21 cellular contexts compared by ENCODE assay signal in genomic region chr10:45410489-45410806, GRCh38. TPM values are rescaled to one million over a fixed set of nuclear protein-coding genes. Genes with fewer than 3 reads are reported as not detected.
"Had no signal": no experiment of that assay in that cellular context is flagged by ENCODE, and none has a peak within 500 bp of the region (broad histone marks: within the 10 kb centered on the region; RNA-seq: fewer than 3 reads in every experiment).

No MANE protein-coding gene starts in this region.

- H3K27ac Mint-ChIP-seq: activated B cell treated with CpG ODN at 0.5 μM for 24 hours; activated CD4-positive, alpha-beta T cell treated with anti-CD3 and anti-CD28 coated beads, Interleukin-2, amount 10 ng/mL, durations not matched to agents 24 days and 14 days; activated naive CD4-positive, alpha-beta T cell treated with anti-CD3 and anti-CD28 coated beads, Interleukin-2, amount 50 U/mL, for 24 hours; activated T-cell treated with anti-CD3 and anti-CD28 coated beads, Interleukin-2, amount 50 U/mL, for 72 hours; T-helper 1 cell treated with Interleukin-12 subunit alpha and Interleukin-12 subunit beta and Interleukin-4 antibody, amounts not matched to agents 30 μg/mL and 1 μg/mL, for 36 hours had no signal

- H3K4me1 Mint-ChIP-seq: activated naive CD4-positive, alpha-beta T cell treated with anti-CD3 and anti-CD28 coated beads, Interleukin-2, amount 50 U/mL, for 24 hours had no signal

- H3K27me3 Mint-ChIP-seq: activated B cell treated with CpG ODN at 0.5 μM for 24 hours had no signal

- DNase-seq: activated B cell treated with CpG ODN at 0.5 μM for 24 hours; activated CD4-positive, alpha-beta T cell treated with anti-CD3 and anti-CD28 coated beads for 1 hour; activated CD4-positive, alpha-beta T cell treated with anti-CD3 and anti-CD28 coated beads, Interleukin-2, amount 10 ng/mL, durations not matched to agents 24 days and 14 days; activated CD4-positive, alpha-beta T cell treated with anti-CD3 and anti-CD28 coated beads, Interleukin-2, amount 50 U/mL, for 48 hours; activated CD8-positive, alpha-beta memory T cell treated with anti-CD3 and anti-CD28 coated beads, Interleukin-2, amount 50 U/mL, for 4 hours; activated naive CD4-positive, alpha-beta T cell; amygdala; cerebellar nuclear complex; Karpas-422; MM.1S; NCI-H1105; NCI-H1436; NCI-H187; NCI-H2081; NCI-H524; SHP77 treated with DMSO at 0.1 percent for 48 hours; T-helper 9 cell had no signal

- H3K9me3 Mint-ChIP-seq: activated B cell treated with CpG ODN at 0.5 μM for 24 hours; activated CD4-positive, alpha-beta T cell treated with anti-CD3 and anti-CD28 coated beads, Interleukin-2, amount 10 ng/mL, durations not matched to agents 24 days and 14 days; activated naive CD4-positive, alpha-beta T cell treated with anti-CD3 and anti-CD28 coated beads, Interleukin-2, amount 50 U/mL, for 24 hours; activated T-cell treated with anti-CD3 and anti-CD28 coated beads, Interleukin-2, amount 50 U/mL, for 72 hours had no signal

- H3K36me3 Mint-ChIP-seq: activated naive CD4-positive, alpha-beta T cell treated with anti-CD3 and anti-CD28 coated beads, Interleukin-2, amount 50 U/mL, for 24 hours had no signal

- H3K4me3 Mint-ChIP-seq: activated B cell treated with CpG ODN at 0.5 μM for 24 hours; activated CD4-positive, alpha-beta T cell treated with anti-CD3 and anti-CD28 coated beads, Interleukin-2, amount 10 ng/mL, durations not matched to agents 24 days and 14 days; activated naive CD4-positive, alpha-beta T cell treated with anti-CD3 and anti-CD28 coated beads, Interleukin-2, amount 50 U/mL, for 24 hours; T-helper 1 cell treated with Interleukin-12 subunit alpha and Interleukin-12 subunit beta and Interleukin-4 antibody, amounts not matched to agents 30 μg/mL and 1 μg/mL, for 36 hours had no signal

RNA-seq across cellular contexts. Expression of gene ALOX5, which starts 36.4 kb away (rescaled TPM):
- total RNA-seq: SK-MEL-5 had no signal
